ENCODE assay signal across 8 cellular contexts in genomic region chr2:175282300-175282699, GRCh38.
DNase-seq lines count a peak whose midpoint lies in the region; ATAC-seq and TF ChIP-seq lines count a peak whose summit lies in the region.

No MANE protein-coding gene starts in this region.

- ATAC-seq in HG02798 (IDR thresholded peaks at IDR 0.05; ENCODE audit: poor library complexity, unreplicated experiment) (peak; percentile 50), aorta (ENCODE audit: low FRiP score) (no peak)

- H3K4me3 ChIP-seq in kidney epithelial cell (ENCODE audit: low read depth, low read length) = no peak overlapping the region
- H3K4me3 ChIP-seq in aorta (ENCODE audit: low read length in 2 of 2) = no peak overlapping the region

- TF ChIP-seq CTCF in kidney epithelial cell (IDR thresholded peaks at IDR 0.05; ENCODE audit: insufficient read depth, low read length, poor library complexity, severe bottlenecking) = peak; percentile 40

- no peak overlapping the region for H3K4me3 Mint-ChIP-seq in activated CD4-positive, alpha-beta T cell treated with anti-CD3 and anti-CD28 coated beads, Interleukin-2, amount 10 ng/mL, durations not matched to agents 24 days and 14 days

- intact Hi-C loops in aorta (cut with DNase I) = no loop called here
- intact Hi-C loops in activated CD4-positive, alpha-beta T cell treated with anti-CD3 and anti-CD28 coated beads, Interleukin-2, amount 10 ng/mL, durations not matched to agents 24 days and 14 days (cut with micrococcal nuclease) = loop anchor here (1.0 to 10.0 kb wide), 5 partner anchors 79 to 587 kb away; no protein-coding TSS in a partner anchor

- H3K9me3 ChIP-seq in aorta (ENCODE audit: control insufficient read depth, low read length) = no peaks in the 10 kb centered on the region

- DNase-seq in G401 (ENCODE audit: low spot score) (peak; percentile 90), NCI-H2107 (lab: John Stamatoyannopoulos, UW) (peak; percentile 2), amniotic stem cell (lab: John Stamatoyannopoulos, UW) (peak; percentile 12), kidney epithelial cell (ENCODE audit: low read depth) (no peak), aorta (no peak)
- DNase-seq in effector CD4-positive, alpha-beta T cell = no peak
- DNase-seq in activated CD4-positive, alpha-beta T cell treated with anti-CD3 and anti-CD28 coated beads, Interleukin-2, amount 10 ng/mL, durations not matched to agents 24 days and 14 days = no peak

- H3K27me3 ChIP-seq in kidney epithelial cell (ENCODE audit: control insufficient read depth, insufficient read depth, low read length) (peaks cover 2% of the 10 kb centered on the region), aorta (ENCODE audit: control insufficient read depth in 1 of 2, insufficient read depth in 2 of 2, low read length in 1 of 2) (no peaks in the 10 kb centered on the region)

- no peaks in the 10 kb centered on the region for H3K9me3 Mint-ChIP-seq in activated CD4-positive, alpha-beta T cell treated with anti-CD3 and anti-CD28 coated beads, Interleukin-2, amount 10 ng/mL, durations not matched to agents 24 days and 14 days

- H3K36me3 ChIP-seq in kidney epithelial cell (ENCODE audit: control insufficient read depth, insufficient read depth, low read length) (no peaks in the 10 kb centered on the region), aorta (ENCODE audit: control insufficient read depth in 1 of 2, insufficient read depth in 2 of 2, low read length in 1 of 2) (no peaks in the 10 kb centered on the region)

- no peak overlapping the region for H3K27ac Mint-ChIP-seq in activated CD4-positive, alpha-beta T cell treated with anti-CD3 and anti-CD28 coated beads, Interleukin-2, amount 10 ng/mL, durations not matched to agents 24 days and 14 days

- no peak overlapping the region for H3K27ac ChIP-seq in aorta (ENCODE audit: low read depth in 1 of 2, low read length in 2 of 2)

- H3K36me3 Mint-ChIP-seq in activated CD4-positive, alpha-beta T cell treated with anti-CD3 and anti-CD28 coated beads, Interleukin-2, amount 10 ng/mL, durations not matched to agents 24 days and 14 days (ENCODE audit: low read depth) = no peaks in the 10 kb centered on the region

- peaks cover 2% of the 10 kb centered on the region for H3K4me1 Mint-ChIP-seq in activated CD4-positive, alpha-beta T cell treated with anti-CD3 and anti-CD28 coated beads, Interleukin-2, amount 10 ng/mL, durations not matched to agents 24 days and 14 days

- peaks cover 31% of the 10 kb centered on the region for H3K27me3 Mint-ChIP-seq in activated CD4-positive, alpha-beta T cell treated with anti-CD3 and anti-CD28 coated beads, Interleukin-2, amount 10 ng/mL, durations not matched to agents 24 days and 14 days

- in situ Hi-C loops in G401 (cut with HindIII; ENCODE audit: low sequenced_read_pairs) = no loop called here

- 88 to 97% methylated on average over 1 of the region's 1 CpG for WGBS in aorta, 2 donors

- no peaks in the 10 kb centered on the region for H3K4me1 ChIP-seq in aorta (ENCODE audit: control insufficient read depth in 1 of 2, insufficient read depth in 2 of 2, low read length in 2 of 2)

Comparison
In these comparisons a context has a peak if more than half of its experiments do, and no peak if none do; other contexts are left out.
1. DNase-seq: peak in G401 (single experiment), NCI-H2107 (single experiment) and amniotic stem cell (single experiment); none in kidney epithelial cell (single experiment), aorta (0 of 2), effector CD4-positive, alpha-beta T cell (single experiment) and activated CD4-positive, alpha-beta T cell treated with anti-CD3 and anti-CD28 coated beads, Interleukin-2, amount 10 ng/mL, durations not matched to agents 24 days and 14 days (single experiment).